ENCODE assay signal across 27 cellular contexts in genomic region chr4:34880246-34880645, GRCh38.
"Had no signal": no experiment of that assay in that cellular context is flagged by ENCODE, and none has a peak within 500 bp of the region (broad histone marks: within the 10 kb centered on the region; RNA-seq: fewer than 3 reads in every experiment).

No MANE protein-coding gene starts in this region.

- H3K27ac ChIP-seq: stomach, suprapubic skin, testis, thoracic aorta, thyroid gland, tibial artery, tibial nerve, transverse colon, upper lobe of left lung, upper lobe of right lung, uterus, vagina had no signal

- FAIRE-seq: urothelium cell line had no signal

- DNase-seq: stimulated activated CD4-positive, alpha-beta T cell treated with anti-CD3 and anti-CD28 coated beads, Interleukin-2, amount 100 ng/mL, for 48 hours; stimulated activated CD4-positive, alpha-beta T cell treated with anti-CD3 and anti-CD28 coated beads, Interleukin-4, amount 100 ng/mL, for 1 hour; stimulated activated CD4-positive, alpha-beta T cell treated with anti-CD3 and anti-CD28 coated beads, Interleukin-4, amount 100 ng/mL, for 24 hours; stimulated activated CD4-positive, alpha-beta T cell treated with anti-CD3 and anti-CD28 coated beads, Interleukin-4, amount 100 ng/mL, for 4 hours; stimulated activated CD8-positive, alpha-beta memory T cell treated with anti-CD3 and anti-CD28 coated beads, Interleukin-4, amount 100 ng/mL, for 48 hours; stimulated activated naive B cell treated with anti-CD40 and anti-IgM and Interleukin-4, amounts not matched to agents 10 μg/mL and 1 μg/mL and 100 μg/mL, for 72 hours; stimulated activated naive CD4-positive, alpha-beta T cell; stimulated activated naive CD4-positive, alpha-beta T cell treated with Interleukin-2 at 50 U/mL for 16 hours; stimulated activated naive CD8-positive, alpha-beta T cell treated with anti-CD3 and anti-CD28 coated beads, Interleukin-15, amount 100 ng/mL, for 72 hours; stimulated activated naive CD8-positive, alpha-beta T cell treated with anti-CD3 and anti-CD28 coated beads, Interleukin-15, Interleukin-2, amounts not matched to agents 100 U/mL and 50 U/mL, for 24 hours; stomach; substantia nigra; testis; thyroid gland; tibial artery; transverse colon; trophoblast cell; upper lobe of left lung; upper lobe of right lung; uterus had no signal

- H3K27me3 ChIP-seq: stomach, suprapubic skin, testis, thyroid gland, tibial artery, tibial nerve, transverse colon, upper lobe of left lung, upper lobe of right lung, uterus, vagina had no signal

- H3K9me3 ChIP-seq: stomach, testis, thoracic aorta, thyroid gland, tibial artery, tibial nerve, upper lobe of left lung, upper lobe of right lung, uterus, vagina had no signal

- H3K4me3 ChIP-seq: stomach, suprapubic skin, testis, thoracic aorta, thyroid gland, tibial artery, tibial nerve, transverse colon, upper lobe of left lung, upper lobe of right lung, uterus, vagina had no signal

- H3K36me3 ChIP-seq: stomach, suprapubic skin, thoracic aorta, thyroid gland, tibial artery, tibial nerve, transverse colon, upper lobe of left lung, upper lobe of right lung, uterus, vagina had no signal

- ATAC-seq: stimulated activated effector memory CD8-positive, alpha-beta T cell treated with anti-CD3 and anti-CD28 coated beads, Interleukin-12 subunit alpha, Interleukin-12 subunit beta, amount 100 ng/mL, for 72 hours; stimulated activated memory B cell treated with anti-CD40 and anti-IgM and Interleukin-4, amounts not matched to agents 10 μg/mL and 1 μg/mL and 100 μg/mL, for 72 hours; stimulated activated naive B cell treated with anti-CD40 and anti-IgM and Interleukin-4, amounts not matched to agents 10 μg/mL and 1 μg/mL and 100 μg/mL, for 72 hours; stimulated activated naive CD8-positive, alpha-beta T cell treated with anti-CD3 and anti-CD28 coated beads, Interleukin-15, amount 100 ng/mL, for 72 hours; stimulated activated naive CD8-positive, alpha-beta T cell treated with anti-CD3 and anti-CD28 coated beads, Interleukin-15, Interleukin-2, amounts not matched to agents 100 U/mL and 50 U/mL, for 24 hours; upper lobe of right lung had no signal
